Comparison of ENCODE assay signal across 10 cellular contexts in genomic region chr6:12369781-12370262, GRCh38.
DNase-seq lines count a peak whose midpoint lies in the region; ATAC-seq and TF ChIP-seq lines count a peak whose summit lies in the region.
"Had no signal": no experiment of that assay in that cellular context is flagged by ENCODE, and none has a peak within 500 bp of the region (broad histone marks: within the 10 kb centered on the region; RNA-seq: fewer than 3 reads in every experiment).

No MANE protein-coding gene starts in this region.

- intact Hi-C loops in mucosa of descending colon (cut with DNase I, micrococcal nuclease): no loop called here

- H3K36me3 ChIP-seq in mesendoderm (ENCODE audit: control insufficient read depth, insufficient read depth, low read length): no peaks in the 10 kb centered on the region
- H3K36me3 ChIP-seq in mucosa of descending colon (ENCODE audit: low read depth): no peaks in the 10 kb centered on the region

- no CpG with 5 or more reads among the region's 11 CpGs for WGBS in mesendoderm (ENCODE audit: extremely low coverage, insufficient coverage, low lambda C conversion rate)

- no peak overlapping the region for H2AK5ac ChIP-seq in mesendoderm (ENCODE audit: low read length)

- H3K23ac ChIP-seq in mesendoderm (ENCODE audit: low read length): no peak overlapping the region

- no peak overlapping the region for H4K5ac ChIP-seq in mesendoderm (ENCODE audit: low read length)

- H3K4me2 ChIP-seq in mesendoderm (ENCODE audit: low read length): no peak overlapping the region

- TF ChIP-seq CTCF in mucosa of descending colon (IDR thresholded peaks at IDR 0.05): no peak

- H3K56ac ChIP-seq in mesendoderm (ENCODE audit: low read length): no peak overlapping the region

- H3K4ac ChIP-seq in mesendoderm (ENCODE audit: low read depth, low read length): no peak overlapping the region

- H3K27ac ChIP-seq in mesendoderm (ENCODE audit: low read depth, low read length): no peak overlapping the region

- ATAC-seq in GM18519 (IDR thresholded peaks at IDR 0.05; ENCODE audit: low FRiP score, unreplicated experiment) (peak; percentile 37), GM21737 (IDR thresholded peaks at IDR 0.05; ENCODE audit: unreplicated experiment) (peak; percentile 54), HG03575 (IDR thresholded peaks at IDR 0.05; ENCODE audit: extremely low read depth, insufficient number of reproducible peaks, low FRiP score, unreplicated experiment) (peak; percentile 35), mucosa of descending colon (no peak)
- ATAC-seq: left lobe of liver had no signal

- H3K27me3 ChIP-seq in mesendoderm (ENCODE audit: insufficient read depth, low read length, poor library complexity): no peaks in the 10 kb centered on the region

- peak; percentile 65 for DNase-seq in mesendoderm
- no peak for DNase-seq in NCI-H146 treated with DMSO at 0.1 percent for 48 hours (lab: John Stamatoyannopoulos, UW; ENCODE audit: unreplicated experiment)
- no peak for DNase-seq in COR-L47 (lab: John Stamatoyannopoulos, UW)
- no peak for DNase-seq in mucosa of descending colon
- no peak for DNase-seq in D341Med (ENCODE audit: low spot score)
- DNase-seq: stimulated activated CD4-positive, alpha-beta T cell treated with anti-CD3 and anti-CD28 coated beads, Interleukin-4, amount 100 ng/mL, for 24 hours had no signal

- H3K9me3 ChIP-seq in mucosa of descending colon: no peaks in the 10 kb centered on the region

- H3K79me1 ChIP-seq in mesendoderm (ENCODE audit: low read length): no peaks in the 10 kb centered on the region

- H3K4me1 ChIP-seq in mesendoderm (ENCODE audit: control insufficient read depth, low read depth, low read length) (peaks cover 2% of the 10 kb centered on the region), mucosa of descending colon (ENCODE audit: low read depth) (peaks cover 32% of the 10 kb centered on the region)

- H3K18ac ChIP-seq in mesendoderm (ENCODE audit: low read length): no peak overlapping the region

- H3K4me3 ChIP-seq in mesendoderm (ENCODE audit: low read length) (no peak overlapping the region), mucosa of descending colon (no peak overlapping the region)

- no peak overlapping the region for H2BK5ac ChIP-seq in mesendoderm (ENCODE audit: low read length)

- H3K9ac ChIP-seq in mesendoderm (ENCODE audit: low read length): no peak overlapping the region

- H3K79me2 ChIP-seq in mesendoderm (ENCODE audit: control insufficient read depth, insufficient read depth, low read length): no peaks in the 10 kb centered on the region

- no peak overlapping the region for H4K8ac ChIP-seq in mesendoderm (ENCODE audit: low read depth, low read length)

- no peak overlapping the region for H2BK120ac ChIP-seq in mesendoderm (ENCODE audit: low read depth, low read length)

- H2BK15ac ChIP-seq in mesendoderm (replicated peaks; ENCODE audit: low read depth): no peak overlapping the region
